ENCODE assay signal across 9 cellular contexts in the genomic region with DNA sequence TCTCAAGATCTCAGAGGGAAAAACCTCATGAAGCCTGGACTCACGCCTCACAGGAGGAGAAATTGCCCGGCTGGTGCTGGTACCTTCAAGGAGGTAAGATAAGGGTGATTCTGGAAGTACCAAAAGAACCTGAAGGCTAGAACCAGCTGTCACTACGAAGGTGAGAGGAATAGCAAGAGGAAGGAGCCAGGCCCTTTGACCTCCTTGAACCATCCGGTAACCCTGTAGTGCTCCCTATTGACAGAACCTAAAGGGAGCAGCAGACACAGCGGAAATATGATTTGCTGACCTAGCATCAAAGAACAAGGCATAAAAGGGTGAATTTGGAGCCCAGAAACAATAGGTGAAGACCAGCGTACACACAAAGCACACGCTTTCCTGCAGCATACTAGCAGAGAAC.
A peak's percentile ranks its signal among the peaks of the same experiment; 100 is the strongest.
DNase-seq lines count a peak whose midpoint lies in the region; ATAC-seq and TF ChIP-seq lines count a peak whose summit lies in the region.
"Had no signal": no experiment of that assay in that cellular context is flagged by ENCODE, and none has a peak within 500 bp of the region (broad histone marks: within the 10 kb centered on the region; RNA-seq: fewer than 3 reads in every experiment).

No MANE protein-coding gene starts in this region.

- no peaks in the 10 kb centered on the region for H3K4me1 ChIP-seq in CD8-positive, alpha-beta T cell (ENCODE audit: insufficient read depth, low read length)

- H3K4me3 ChIP-seq in CD8-positive, alpha-beta T cell (ENCODE audit: low read depth, low read length): no peak overlapping the region
- H3K4me3 ChIP-seq in NB4 (ENCODE audit: low read depth, low read length): no peak overlapping the region

- H3K36me3 ChIP-seq in CD8-positive, alpha-beta T cell (ENCODE audit: insufficient read depth, low read length): peaks cover 26% of the 10 kb centered on the region

- H3K36me3 Mint-ChIP-seq in CD8-positive, alpha-beta T cell: peaks cover 68% of the 10 kb centered on the region
- peaks cover 34% of the 10 kb centered on the region for H3K36me3 Mint-ChIP-seq in activated T-cell treated with anti-CD3 and anti-CD28 coated beads, Interleukin-2, amount 50 U/mL, for 4 hours (ENCODE audit: insufficient read depth)
- peaks cover 28% of the 10 kb centered on the region for H3K36me3 Mint-ChIP-seq in memory B cell

- no peaks in the 10 kb centered on the region for H3K9me3 ChIP-seq in CD8-positive, alpha-beta T cell (ENCODE audit: low read length)

- CTCF ChIA-PET in CD8-positive, alpha-beta T cell (lab: Charles Lee): interaction anchor here (0.6 kb wide), 1 partner anchor 99 kb away, joined by 4 read pairs; no protein-coding TSS in a partner anchor

- no peaks in the 10 kb centered on the region for H3K27me3 Mint-ChIP-seq in CD8-positive, alpha-beta T cell (ENCODE audit: low read depth)
- no peaks in the 10 kb centered on the region for H3K27me3 Mint-ChIP-seq in activated T-cell treated with anti-CD3 and anti-CD28 coated beads, Interleukin-2, amount 50 U/mL, for 4 hours (ENCODE audit: low read depth)
- no peaks in the 10 kb centered on the region for H3K27me3 Mint-ChIP-seq in memory B cell

- no peaks in the 10 kb centered on the region for H3K27me3 ChIP-seq in CD8-positive, alpha-beta T cell (ENCODE audit: insufficient read depth, low read length)

- H3K4me3 Mint-ChIP-seq in CD8-positive, alpha-beta T cell: no peak overlapping the region
- H3K4me3 Mint-ChIP-seq in activated T-cell treated with anti-CD3 and anti-CD28 coated beads, Interleukin-2, amount 50 U/mL, for 4 hours: no peak overlapping the region
- no peak overlapping the region for H3K4me3 Mint-ChIP-seq in memory B cell

- H3K4me1 Mint-ChIP-seq in CD8-positive, alpha-beta T cell (ENCODE audit: low read depth): peaks cover 2% of the 10 kb centered on the region
- peaks cover 19% of the 10 kb centered on the region for H3K4me1 Mint-ChIP-seq in activated T-cell treated with anti-CD3 and anti-CD28 coated beads, Interleukin-2, amount 50 U/mL, for 4 hours (ENCODE audit: low read depth)
- H3K4me1 Mint-ChIP-seq in memory B cell: peaks cover 4% of the 10 kb centered on the region

- TF ChIP-seq CTCF in CD8-positive, alpha-beta T cell (IDR thresholded peaks at IDR 0.05): no peak
- TF ChIP-seq CTCF in NB4 (IDR thresholded peaks at IDR 0.05; ENCODE audit: low read depth, low read length): peak; percentile 90

- ATAC-seq in CD8-positive, alpha-beta T cell: peak; percentile 58
- peak; percentile 60 to 77 for ATAC-seq in activated T-cell treated with anti-CD3 and anti-CD28 coated beads, Interleukin-2, amount 50 U/mL, for 4 hours
- ATAC-seq in memory B cell (ENCODE audit: low read depth): peak; percentile 44
- no peak for ATAC-seq in HG03457 (IDR thresholded peaks at IDR 0.05; ENCODE audit: unreplicated experiment)
- no peak for ATAC-seq in GM19328 (IDR thresholded peaks at IDR 0.05; ENCODE audit: unreplicated experiment)
- ATAC-seq in GM19463 (IDR thresholded peaks at IDR 0.05; ENCODE audit: unreplicated experiment): no peak

- no peak overlapping the region for H3K27ac ChIP-seq in CD8-positive, alpha-beta T cell (ENCODE audit: low read depth, low read length)

- H3K9me3 Mint-ChIP-seq in CD8-positive, alpha-beta T cell: no peaks in the 10 kb centered on the region
- no peaks in the 10 kb centered on the region for H3K9me3 Mint-ChIP-seq in activated T-cell treated with anti-CD3 and anti-CD28 coated beads, Interleukin-2, amount 50 U/mL, for 4 hours
- H3K9me3 Mint-ChIP-seq in memory B cell: no peaks in the 10 kb centered on the region

- TF ChIP-seq POLR2A in NB4 (IDR thresholded peaks at IDR 0.05; ENCODE audit: extremely low read depth, insufficient read length): no peak

- H3K27ac Mint-ChIP-seq in CD8-positive, alpha-beta T cell: peak overlapping the region; percentile 64
- H3K27ac Mint-ChIP-seq in memory B cell: no peak overlapping the region

- intact Hi-C loops in CD8-positive, alpha-beta T cell (cut with DNase I, micrococcal nuclease): loop anchor here in 1 of 2 experiments (5.0 kb wide), 1 partner anchor 35 kb away; no protein-coding TSS in a partner anchor

- peak in 6 of 7 experiments; percentile 15 to 55 (median 34) for DNase-seq in CD8-positive, alpha-beta T cell
- DNase-seq in NB4 (ENCODE audit: low read depth): peak; percentile 84
- DNase-seq in activated T-cell treated with anti-CD3 and anti-CD28 coated beads, Interleukin-2, amount 50 U/mL, for 4 hours: peak; percentile 47
- DNase-seq in memory B cell (ENCODE audit: low spot score in 2 of 2): peak; percentile 9 to 23
- DNase-seq in NCI-H1930 (lab: John Stamatoyannopoulos, UW): no peak
- DNase-seq: NCI-H2107 had no signal

- POLR2A ChIA-PET in CD8-positive, alpha-beta T cell (lab: Charles Lee): no interaction called here

Comparison
In these comparisons a context has a peak if more than half of its experiments do, and no peak if none do; other contexts are left out.
1. ATAC-seq: peak in CD8-positive, alpha-beta T cell (single experiment), activated T-cell treated with anti-CD3 and anti-CD28 coated beads, Interleukin-2, amount 50 U/mL, for 4 hours (2 of 2) and memory B cell (single experiment); none in HG03457 (single experiment), GM19328 (single experiment) and GM19463 (single experiment).
2. DNase-seq: peak in CD8-positive, alpha-beta T cell (6 of 7), NB4 (single experiment), activated T-cell treated with anti-CD3 and anti-CD28 coated beads, Interleukin-2, amount 50 U/mL, for 4 hours (single experiment) and memory B cell (2 of 2); none in NCI-H1930 (0 of 2).